Comparison of ENCODE assay signal across 8 cellular contexts in the genomic region with DNA sequence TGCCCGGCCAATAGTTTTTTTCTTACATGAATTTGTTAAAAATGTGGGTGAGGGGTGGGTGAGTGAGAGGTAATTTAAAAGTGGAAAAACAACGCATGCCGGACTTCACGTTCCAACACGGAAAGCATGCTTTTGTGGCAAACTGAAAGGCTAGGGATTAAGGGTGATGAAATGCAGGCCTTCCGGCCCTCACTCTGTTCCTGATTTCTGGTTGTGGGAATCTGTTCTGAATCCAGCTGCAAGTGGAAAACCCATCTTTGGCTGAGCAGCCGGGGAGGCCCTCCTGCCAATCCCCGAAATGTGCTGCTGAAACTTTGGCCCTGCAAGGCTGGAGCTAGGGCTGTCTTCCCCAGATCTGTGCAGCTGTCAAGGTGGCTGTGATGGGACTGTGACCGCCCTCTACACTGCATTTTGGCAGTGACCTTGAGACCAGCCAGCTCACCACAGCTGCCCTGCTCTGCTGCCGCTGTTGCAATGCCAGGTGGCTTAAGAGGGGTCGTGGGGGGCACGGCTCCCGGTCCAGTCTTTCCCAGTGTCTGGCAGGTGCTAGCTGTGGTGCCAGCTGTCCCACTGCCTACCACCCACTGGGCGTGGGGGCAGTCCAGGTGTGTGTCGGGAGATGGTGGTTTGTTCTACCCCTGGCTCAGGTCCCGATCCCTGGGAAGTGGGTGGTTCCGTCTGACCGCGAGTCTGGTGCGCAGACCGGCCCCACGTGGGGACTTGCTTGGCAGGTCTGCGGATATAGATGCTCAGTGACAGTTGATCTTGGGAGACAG. TPM values are rescaled to one million over a fixed set of nuclear protein-coding genes. Genes with fewer than 3 reads are reported as not detected.
DNase-seq lines count a peak whose midpoint lies in the region; ATAC-seq and TF ChIP-seq lines count a peak whose summit lies in the region.

No MANE protein-coding gene starts in this region.

- no peaks in the 10 kb centered on the region for H3K9me3 ChIP-seq in skeletal muscle tissue (ENCODE audit: control insufficient read depth in 3 of 3, low read length in 3 of 3)

- H3K4me3 ChIP-seq in astrocyte of the cerebellum (ENCODE audit: low read depth, low read length) (peak overlapping the region; percentile 38), skeletal muscle tissue (ENCODE audit: low read length in 3 of 3) (peak overlapping the region; percentile 72 to 87 (median 84))

- H3K36me3 ChIP-seq in skeletal muscle tissue (ENCODE audit: control insufficient read depth in 3 of 3, insufficient read depth in 3 of 3, low read length in 3 of 3): peaks cover 0 to 4% (median 0%) of the 10 kb centered on the region in 3 donors

- ATAC-seq in GM19351 (IDR thresholded peaks at IDR 0.05; ENCODE audit: unreplicated experiment): no peak

- peaks cover 15 to 34% (median 21%) of the 10 kb centered on the region in 3 donors for H3K4me1 ChIP-seq in skeletal muscle tissue (ENCODE audit: control insufficient read depth in 3 of 3, insufficient read depth in 3 of 3, low read length in 3 of 3)

- H3K27me3 ChIP-seq in skeletal muscle tissue (ENCODE audit: control insufficient read depth in 3 of 3, insufficient read depth in 3 of 3, low read length in 3 of 3): no peaks in the 10 kb centered on the region

- H3K9ac ChIP-seq in skeletal muscle tissue (ENCODE audit: low read depth in 1 of 3, low read length in 3 of 3): peak overlapping the region; percentile 46 to 89 (median 65)

- TF ChIP-seq RAD21 in Ishikawa (IDR thresholded peaks at IDR 0.05; ENCODE audit: low read depth): 0 out of 2 replicates have a peak, but pooled peaks have one; percentile 11

- H3K27ac ChIP-seq in C4-2B (peak overlapping the region; percentile 76), skeletal muscle tissue (ENCODE audit: low read depth, low read length) (peak overlapping the region; percentile 54)

- DNase-seq in astrocyte of the cerebellum (ENCODE audit: low read depth) (no peak), iPS-NIHi7 (ENCODE audit: extremely low spot score) (peak; percentile 36)
- no peak for DNase-seq in stimulated activated naive CD4-positive, alpha-beta T cell (lab: John Stamatoyannopoulos, UW)
- DNase-seq in activated CD8-positive, alpha-beta memory T cell treated with anti-CD3 and anti-CD28 coated beads, Interleukin-2, amount 50 U/mL, for 4 hours: no peak

- in situ Hi-C loops in astrocyte of the cerebellum (cut with HindIII; ENCODE audit: low sequenced_read_pairs): no loop called here

- peak; percentile 84 for TF ChIP-seq EP300 in Ishikawa (IDR thresholded peaks at IDR 0.05; ENCODE audit: borderline replicate concordance)

- TF ChIP-seq CTCF in C4-2B (conservative IDR thresholded peaks at IDR 0.05) (no peak), astrocyte of the cerebellum (IDR thresholded peaks at IDR 0.05; ENCODE audit: low read depth, low read length, missing control alignments) (no peak)

TF ChIP-seq in Ishikawa, 13 proteins besides CTCF, POLR2A, EP300 and RAD21:
- peak; percentile 66; the same call in 1 of the 2 replicates for TF ChIP-seq CEBPB (IDR thresholded peaks at IDR 0.05)
- peak; percentile 91 for TF ChIP-seq MAX (IDR thresholded peaks at IDR 0.05)
- peak; percentile 96 for TF ChIP-seq TCF12 (IDR thresholded peaks at IDR 0.05; ENCODE audit: low read depth)
- TF ChIP-seq, protein P1, sequence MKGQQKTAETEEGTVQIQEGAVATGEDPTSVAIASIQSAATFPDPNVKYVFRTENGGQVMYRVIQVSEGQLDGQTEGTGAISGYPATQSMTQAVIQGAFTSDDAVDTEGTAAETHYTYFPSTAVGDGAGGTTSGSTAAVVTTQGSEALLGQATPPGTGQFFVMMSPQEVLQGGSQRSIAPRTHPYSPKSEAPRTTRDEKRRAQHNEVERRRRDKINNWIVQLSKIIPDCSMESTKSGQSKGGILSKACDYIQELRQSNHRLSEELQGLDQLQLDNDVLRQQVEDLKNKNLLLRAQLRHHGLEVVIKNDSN (IDR thresholded peaks at IDR 0.05): peak; percentile 84
- peak; percentile 94; the same call in 1 of the 2 replicates for TF ChIP-seq ZBTB7A (IDR thresholded peaks at IDR 0.05; ENCODE audit: low read depth)
- peak; percentile 94 for TF ChIP-seq NFIC (IDR thresholded peaks at IDR 0.05)
- peak; percentile 54 for TF ChIP-seq YY1 (IDR thresholded peaks at IDR 0.05; ENCODE audit: low read depth)
- TF ChIP-seq REST (IDR thresholded peaks at IDR 0.05; ENCODE audit: low read depth): no peak
- peak; percentile 40; the same call in 1 of the 2 replicates for TF ChIP-seq TAF1 (IDR thresholded peaks at IDR 0.05; ENCODE audit: low read depth)
- TF ChIP-seq EGR1 (IDR thresholded peaks at IDR 0.05): peak; percentile 77
- no peak for TF ChIP-seq CREB1 (IDR thresholded peaks at IDR 0.05; ENCODE audit: low read depth)
- TF ChIP-seq TEAD4 (IDR thresholded peaks at IDR 0.05): peak; percentile 63
- TF ChIP-seq FOXM1 (IDR thresholded peaks at IDR 0.05; ENCODE audit: borderline replicate concordance, low read depth): no peak; the same call in 1 of the 2 replicates

RNA-seq across cellular contexts. Expression of gene TET1, which starts 39.0 kb away (rescaled TPM):
- 15.1 TPM for total RNA-seq in skeletal muscle tissue
